ENCODE assay signal across 13 cellular contexts in the genomic region with DNA sequence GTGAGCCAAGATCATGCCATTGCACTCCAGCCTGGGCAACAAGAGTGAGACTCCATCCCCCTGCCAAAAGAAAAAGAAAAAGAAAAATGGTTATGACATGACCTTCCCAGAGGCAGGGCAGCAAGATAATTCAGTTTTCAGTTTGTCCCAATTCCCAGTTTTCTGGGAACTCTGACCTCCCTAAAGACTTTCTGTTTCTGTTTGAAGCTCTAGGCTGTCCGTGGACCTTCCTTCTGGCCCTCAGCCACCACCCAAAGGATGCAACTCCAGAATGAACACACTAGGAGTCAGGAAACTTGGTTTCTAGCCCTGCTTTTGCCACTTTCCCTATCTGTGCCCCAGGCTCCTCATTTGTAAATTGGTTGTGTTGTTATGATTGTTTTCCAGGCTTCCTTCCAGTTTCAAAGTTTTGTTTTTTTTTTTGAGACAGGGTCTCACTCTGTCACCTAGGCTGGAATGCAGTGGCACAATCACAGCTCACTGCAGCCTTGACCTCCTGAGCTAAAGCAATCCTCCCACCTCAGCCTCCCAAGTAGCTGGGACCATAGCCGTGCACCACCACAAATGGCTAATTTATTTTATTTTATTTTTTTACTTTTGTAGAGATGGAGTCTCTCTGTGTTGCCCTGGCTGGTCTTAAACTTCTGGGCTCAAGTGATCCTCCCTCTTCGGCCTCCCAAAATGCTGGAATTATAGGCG.
DNase-seq lines count a peak whose midpoint lies in the region; ATAC-seq and TF ChIP-seq lines count a peak whose summit lies in the region.
"Had no signal": no experiment of that assay in that cellular context is flagged by ENCODE, and none has a peak within 500 bp of the region (broad histone marks: within the 10 kb centered on the region; RNA-seq: fewer than 3 reads in every experiment).

No MANE protein-coding gene starts in this region.

- no peaks in the 10 kb centered on the region for H3K27me3 ChIP-seq in skeletal muscle tissue (ENCODE audit: control insufficient read depth in 3 of 3, insufficient read depth in 3 of 3, low read length in 3 of 3)
- H3K27me3 ChIP-seq: ascending aorta, BE2C had no signal

- intact Hi-C loops in left colon (cut with DNase I, micrococcal nuclease) = no loop called here

- H3K27ac Mint-ChIP-seq in T-helper 17 cell = no peak overlapping the region
- H3K27ac Mint-ChIP-seq: activated CD8-positive, alpha-beta memory T cell treated with anti-CD3 and anti-CD28 coated beads, Interleukin-2, amount 10 ng/mL, durations not matched to agents 7 days and 5 days; stimulated activated naive CD8-positive, alpha-beta T cell treated with anti-CD3 and anti-CD28 coated beads, Interleukin-15, amount 100 ng/mL, for 72 hours had no signal

- H3K9ac ChIP-seq in skeletal muscle tissue (ENCODE audit: low read depth in 1 of 3, low read length in 3 of 3) = no peak overlapping the region

- H3K27me3 Mint-ChIP-seq in T-helper 17 cell = no peaks in the 10 kb centered on the region
- H3K27me3 Mint-ChIP-seq: activated CD8-positive, alpha-beta memory T cell treated with anti-CD3 and anti-CD28 coated beads, Interleukin-2, amount 10 ng/mL, durations not matched to agents 7 days and 5 days; stimulated activated naive CD8-positive, alpha-beta T cell treated with anti-CD3 and anti-CD28 coated beads, Interleukin-15, amount 100 ng/mL, for 72 hours had no signal

- TF ChIP-seq CTCF in choroid plexus epithelial cell (conservative IDR thresholded peaks at IDR 0.05; ENCODE audit: low read depth, low read length) (peak; percentile 5), GM10266 (IDR thresholded peaks at IDR 0.05; ENCODE audit: control insufficient read depth, insufficient read depth, low read depth, missing control alignments) (no peak)

- no peak overlapping the region for H3K4me3 Mint-ChIP-seq in T-helper 17 cell
- H3K4me3 Mint-ChIP-seq: activated CD8-positive, alpha-beta memory T cell treated with anti-CD3 and anti-CD28 coated beads, Interleukin-2, amount 10 ng/mL, durations not matched to agents 7 days and 5 days; stimulated activated naive CD8-positive, alpha-beta T cell treated with anti-CD3 and anti-CD28 coated beads, Interleukin-15, amount 100 ng/mL, for 72 hours had no signal

- ATAC-seq in left colon = no peak
- no peak for ATAC-seq in T-helper 17 cell
- ATAC-seq: activated CD8-positive, alpha-beta memory T cell treated with anti-CD3 and anti-CD28 coated beads, Interleukin-2, amount 10 ng/mL, durations not matched to agents 7 days and 5 days; stimulated activated naive CD8-positive, alpha-beta T cell treated with anti-CD3 and anti-CD28 coated beads, Interleukin-15, amount 100 ng/mL, for 72 hours had no signal

- H3K4me1 ChIP-seq in skeletal muscle tissue (ENCODE audit: control insufficient read depth in 3 of 3, insufficient read depth in 3 of 3, low read length in 3 of 3) = no peaks in the 10 kb centered on the region
- H3K4me1 ChIP-seq: BE2C had no signal

- H3K36me3 Mint-ChIP-seq in T-helper 17 cell (ENCODE audit: low read depth) = peaks cover 2% of the 10 kb centered on the region
- H3K36me3 Mint-ChIP-seq: activated CD8-positive, alpha-beta memory T cell treated with anti-CD3 and anti-CD28 coated beads, Interleukin-2, amount 10 ng/mL, durations not matched to agents 7 days and 5 days had no signal

- H3K9me3 ChIP-seq in skeletal muscle tissue (ENCODE audit: control insufficient read depth in 3 of 3, low read length in 3 of 3) (no peaks in the 10 kb centered on the region), T-helper 17 cell (ENCODE audit: control insufficient read depth, low read length, poor library complexity, severe bottlenecking) (no peaks in the 10 kb centered on the region)
- H3K9me3 ChIP-seq: ascending aorta, BE2C had no signal

- H3K36me3 ChIP-seq in skeletal muscle tissue (ENCODE audit: control insufficient read depth in 3 of 3, insufficient read depth in 3 of 3, low read length in 3 of 3) = no peaks in the 10 kb centered on the region
- H3K36me3 ChIP-seq: ascending aorta, BE2C had no signal

- DNase-seq in EH (ENCODE audit: low read depth) (peak; percentile 76), choroid plexus epithelial cell (ENCODE audit: low read depth) (peak; percentile 60), left colon (peak; percentile 23 to 27), GM10266 (ENCODE audit: extremely low spot score) (no peak), T-helper 17 cell (no peak), NCI-H1436 treated with DMSO at 0.1 percent for 48 hours (lab: John Stamatoyannopoulos, UW) (no peak), NCI-H2107 treated with DMSO at 0.1 percent for 48 hours (lab: John Stamatoyannopoulos, UW; ENCODE audit: unreplicated experiment) (no peak)
- DNase-seq: activated CD8-positive, alpha-beta memory T cell treated with anti-CD3 and anti-CD28 coated beads, Interleukin-2, amount 10 ng/mL, durations not matched to agents 7 days and 5 days; BE2C; stimulated activated CD4-positive, alpha-beta T cell treated with anti-CD3 and anti-CD28 coated beads, Interleukin-4, amount 100 ng/mL, for 1 hour; stimulated activated naive CD8-positive, alpha-beta T cell treated with anti-CD3 and anti-CD28 coated beads, Interleukin-15, amount 100 ng/mL, for 72 hours had no signal

- H3K4me1 Mint-ChIP-seq in T-helper 17 cell = peaks cover 4% of the 10 kb centered on the region
- H3K4me1 Mint-ChIP-seq: activated CD8-positive, alpha-beta memory T cell treated with anti-CD3 and anti-CD28 coated beads, Interleukin-2, amount 10 ng/mL, durations not matched to agents 7 days and 5 days; stimulated activated naive CD8-positive, alpha-beta T cell treated with anti-CD3 and anti-CD28 coated beads, Interleukin-15, amount 100 ng/mL, for 72 hours had no signal

- H3K4me3 ChIP-seq in choroid plexus epithelial cell (ENCODE audit: low read depth, low read length) = no peak overlapping the region
- H3K4me3 ChIP-seq in skeletal muscle tissue (ENCODE audit: low read length in 3 of 3) = no peak overlapping the region
- H3K4me3 ChIP-seq: ascending aorta had no signal

- H3K27ac ChIP-seq in skeletal muscle tissue (ENCODE audit: low read depth, low read length) = peak overlapping the region; percentile 40

Comparison
In these comparisons a context has a peak if more than half of its experiments do, and no peak if none do; other contexts are left out.
1. DNase-seq: peak in EH (single experiment), choroid plexus epithelial cell (single experiment) and left colon (2 of 2); none in GM10266 (single experiment), T-helper 17 cell (0 of 3), NCI-H1436 treated with DMSO at 0.1 percent for 48 hours (single experiment) and NCI-H2107 treated with DMSO at 0.1 percent for 48 hours (single experiment).